Comparison of ENCODE assay signal across 8 cellular contexts in genomic region chr3:127590282-127590592, GRCh38. TPM values are rescaled to one million over a fixed set of nuclear protein-coding genes. Genes with fewer than 3 reads are reported as not detected.
A peak's percentile ranks its signal among the peaks of the same experiment; 100 is the strongest.
DNase-seq lines count a peak whose midpoint lies in the region; ATAC-seq and TF ChIP-seq lines count a peak whose summit lies in the region.

No MANE protein-coding gene starts in this region.

- H3K27me3 ChIP-seq in HAP-1 (ENCODE audit: low read depth) (no peaks in the 10 kb centered on the region), NT2/D1 (ENCODE audit: insufficient read depth, insufficient read length) (peaks cover 3% of the 10 kb centered on the region), breast epithelium (no peaks in the 10 kb centered on the region), lung (ENCODE audit: control insufficient read depth, insufficient read depth) (no peaks in the 10 kb centered on the region), thymus (ENCODE audit: control insufficient read depth, insufficient read depth) (no peaks in the 10 kb centered on the region)

- no peak for TF ChIP-seq POLR2A in breast epithelium (IDR thresholded peaks at IDR 0.05)

- peak overlapping the region; percentile 96 for H3K9ac ChIP-seq in NT2/D1 (ENCODE audit: insufficient read length, low read depth)

- H3K4me3 ChIP-seq in HAP-1 (peak overlapping the region; percentile 63), NT2/D1 (ENCODE audit: insufficient read length, low read depth) (peak overlapping the region; percentile 89), breast epithelium (peak overlapping the region; percentile 90 to 98 (median 94)), lung (peak overlapping the region; percentile 91), thymus (ENCODE audit: low read length) (peak overlapping the region; percentile 74)

- DNase-seq in HAP-1 (ENCODE audit: low spot score in 2 of 2) (peak in 1 of 2 experiments; percentile 33), NT2/D1 (ENCODE audit: low read depth, low spot score) (no peak), breast epithelium (ENCODE audit: low spot score in 2 of 2) (no peak), lung (ENCODE audit: low spot score) (peak; percentile 45), amniotic stem cell (lab: John Stamatoyannopoulos, UW) (no peak), foreskin melanocyte (no peak)

- intact Hi-C loops in breast epithelium (cut with DNase I; ENCODE audit: low total_unique reads): no loop called here

- no peaks in the 10 kb centered on the region for H3K9me3 ChIP-seq in HAP-1
- no peaks in the 10 kb centered on the region for H3K9me3 ChIP-seq in NT2/D1 (ENCODE audit: insufficient read depth, low read length)
- H3K9me3 ChIP-seq in breast epithelium: no peaks in the 10 kb centered on the region
- no peaks in the 10 kb centered on the region for H3K9me3 ChIP-seq in lung (ENCODE audit: control insufficient read depth in 2 of 2, insufficient read depth in 1 of 2, low read length in 1 of 2)
- no peaks in the 10 kb centered on the region for H3K9me3 ChIP-seq in thymus (ENCODE audit: control insufficient read depth)

- ATAC-seq in GM18511 (IDR thresholded peaks at IDR 0.05; ENCODE audit: unreplicated experiment): peak; percentile 48
- peak; percentile 42 for ATAC-seq in lung (ENCODE audit: insufficient read depth, low FRiP score)

- H3K27ac ChIP-seq in breast epithelium (peak overlapping the region; percentile 92 to 97), lung (ENCODE audit: low read depth in 1 of 2, low read length in 1 of 2) (peak overlapping the region; percentile 88 to 91), thymus (ENCODE audit: low read depth) (peak overlapping the region; percentile 76)

- peaks cover 5% of the 10 kb centered on the region for H3K36me3 ChIP-seq in HAP-1 (replicated peaks)
- peaks cover 38% of the 10 kb centered on the region for H3K36me3 ChIP-seq in NT2/D1 (ENCODE audit: insufficient read depth, insufficient read length, low read length)
- H3K36me3 ChIP-seq in breast epithelium: no peaks in the 10 kb centered on the region
- H3K36me3 ChIP-seq in lung (ENCODE audit: control insufficient read depth in 2 of 2, insufficient read depth in 2 of 2, low read length in 2 of 2): peaks cover 0 to 2% of the 10 kb centered on the region in 2 donors
- peaks cover 3% of the 10 kb centered on the region for H3K36me3 ChIP-seq in thymus (ENCODE audit: control insufficient read depth, insufficient read depth)

- no peak for TF ChIP-seq CTCF in breast epithelium (IDR thresholded peaks at IDR 0.05)
- TF ChIP-seq CTCF in lung (IDR thresholded peaks at IDR 0.05; ENCODE audit: control extremely low read depth, extremely low read depth): no peak

- H3K4me1 ChIP-seq in HAP-1: peaks cover 14% of the 10 kb centered on the region
- peaks cover 11% of the 10 kb centered on the region for H3K4me1 ChIP-seq in NT2/D1 (ENCODE audit: insufficient read depth, insufficient read length)
- H3K4me1 ChIP-seq in breast epithelium: peaks cover 14% of the 10 kb centered on the region in 2 donors
- H3K4me1 ChIP-seq in lung (ENCODE audit: control insufficient read depth in 2 of 2, insufficient read depth in 2 of 2, low read length in 2 of 2): peaks cover 0 to 30% of the 10 kb centered on the region in 2 donors
- peaks cover 15% of the 10 kb centered on the region for H3K4me1 ChIP-seq in thymus (ENCODE audit: control insufficient read depth, insufficient read depth, low read length)

- 0% methylated on average over 35 to 41 of the region's 41 CpGs for WGBS in lung, 2 donors
- under 1% methylated on average over 41 of the region's 41 CpGs for whole genome bisulfite sequencing in thymus

- in situ Hi-C loops in HAP-1 (cut with MboI; ENCODE audit: low sequenced_read_pairs): no loop called here

RNA-seq across cellular contexts. Expression of gene TPRA1, which starts 0.3 kb away (rescaled TPM):
- total RNA-seq in breast epithelium: 10 to 100 TPM; 32.1 to 49.0 (median 39.8) TPM
- total RNA-seq in lung: 10 to 100 TPM; 28.9 to 38.7 TPM
- 10 to 100 TPM; 37.2 to 53.2 TPM for polyA plus RNA-seq in lung
- polyA plus RNA-seq in thymus: 20.0 TPM

RNA-seq across cellular contexts. Expression of gene MCM2, which starts 8.0 kb away (rescaled TPM):
- total RNA-seq in breast epithelium (1 to 10 TPM; 5.4 to 9.8 (median 6.7) TPM), lung (10 to 100 TPM; 15.9 to 23.6 TPM)
- polyA plus RNA-seq in lung (10 to 100 TPM in 1 of 2 donors, 1 to 10 TPM in 1; 5.2 to 12.5 TPM), thymus (5.1 TPM)

RNA-seq across cellular contexts. Expression of gene PODXL2, which starts 38.7 kb away (rescaled TPM):
- total RNA-seq in breast epithelium: 10 to 100 TPM in 1 of 3 donors, 1 to 10 TPM in 2; 8.8 to 10.6 (median 8.8) TPM
- total RNA-seq in lung: 1 to 10 TPM; 4.7 to 7.3 TPM
- polyA plus RNA-seq in lung: 1 to 10 TPM; 3.1 to 4.6 TPM
- polyA plus RNA-seq in thymus: 2.2 TPM
